Comparison of ENCODE assay signal across 26 cellular contexts in genomic region chr10:69400936-69401335, GRCh38. TPM values are rescaled to one million over a fixed set of nuclear protein-coding genes. Genes with fewer than 3 reads are reported as not detected.
"Had no signal": no experiment of that assay in that cellular context is flagged by ENCODE, and none has a peak within 500 bp of the region (broad histone marks: within the 10 kb centered on the region; RNA-seq: fewer than 3 reads in every experiment).

No MANE protein-coding gene starts in this region.

- H3K27me3 ChIP-seq: dorsolateral prefrontal cortex, gastrocnemius medialis, heart left ventricle, hepatocyte, neural progenitor cell, sigmoid colon, suprapubic skin, thyroid gland had no signal

- H3K27ac Mint-ChIP-seq: memory B cell; natural killer cell treated with Interleukin-12 subunit alpha and Interleukin-12 subunit beta and Interleukin-15 and Interleukin-18, amount 100 ng/mL, for 72 hours; neural progenitor cell; stimulated activated naive B cell treated with anti-CD40 and anti-IgM and Interleukin-4, amounts not matched to agents 10 μg/mL and 1 μg/mL and 100 μg/mL, for 72 hours; stimulated activated naive CD8-positive, alpha-beta T cell treated with anti-CD3 and anti-CD28 coated beads, Interleukin-15, Interleukin-2, amounts not matched to agents 100 ng/mL and 50 ng/mL, for 24 hours; type B pancreatic cell had no signal

- H3K9me3 ChIP-seq: gastrocnemius medialis, heart left ventricle, psoas muscle, sigmoid colon, suprapubic skin, thyroid gland had no signal

- H3K27me3 Mint-ChIP-seq: memory B cell; naive B cell; natural killer cell treated with Interleukin-12 subunit alpha and Interleukin-12 subunit beta and Interleukin-15 and Interleukin-18, amount 100 ng/mL, for 72 hours; stimulated activated naive B cell treated with anti-CD40 and anti-IgM and Interleukin-4, amounts not matched to agents 10 μg/mL and 1 μg/mL and 100 μg/mL, for 72 hours; stimulated activated naive CD8-positive, alpha-beta T cell treated with anti-CD3 and anti-CD28 coated beads, Interleukin-15, Interleukin-2, amounts not matched to agents 100 ng/mL and 50 ng/mL, for 24 hours; type B pancreatic cell had no signal

- H3K36me3 ChIP-seq: neural progenitor cell had no signal

- ATAC-seq: gastrocnemius medialis; heart left ventricle; left lobe of liver; natural killer cell treated with Interleukin-12 subunit alpha and Interleukin-12 subunit beta and Interleukin-15 and Interleukin-18, amount 100 ng/mL, for 72 hours; psoas muscle; right cardiac atrium; stimulated activated naive B cell treated with anti-CD40 and anti-IgM and Interleukin-4, amounts not matched to agents 10 μg/mL and 1 μg/mL and 100 μg/mL, for 72 hours had no signal

- DNase-seq: cerebellar nuclear complex; effector CD4-positive, alpha-beta T cell; foreskin fibroblast; gastrocnemius medialis; kidney; naive B cell; sigmoid colon; stimulated activated CD4-positive, alpha-beta T cell treated with anti-CD3 and anti-CD28 coated beads, Interleukin-4, amount 100 ng/mL, for 4 hours; stimulated activated naive B cell treated with anti-CD40 and anti-IgM and Interleukin-4, amounts not matched to agents 10 μg/mL and 1 μg/mL and 100 μg/mL, for 72 hours; thyroid gland had no signal

- H3K36me3 Mint-ChIP-seq: natural killer cell treated with Interleukin-12 subunit alpha and Interleukin-12 subunit beta and Interleukin-15 and Interleukin-18, amount 100 ng/mL, for 72 hours had no signal

- H3K9me3 Mint-ChIP-seq: memory B cell; naive B cell; natural killer cell treated with Interleukin-12 subunit alpha and Interleukin-12 subunit beta and Interleukin-15 and Interleukin-18, amount 100 ng/mL, for 72 hours; neural progenitor cell; stimulated activated naive B cell treated with anti-CD40 and anti-IgM and Interleukin-4, amounts not matched to agents 10 μg/mL and 1 μg/mL and 100 μg/mL, for 72 hours; stimulated activated naive CD8-positive, alpha-beta T cell treated with anti-CD3 and anti-CD28 coated beads, Interleukin-15, Interleukin-2, amounts not matched to agents 100 ng/mL and 50 ng/mL, for 24 hours; type B pancreatic cell had no signal

- H3K4me1 ChIP-seq: gastrocnemius medialis, neural progenitor cell had no signal

- H3K9ac ChIP-seq: neural progenitor cell had no signal

- H3K27ac ChIP-seq: gastrocnemius medialis, hepatocyte, neural progenitor cell, psoas muscle, suprapubic skin, thyroid gland had no signal

- H3K4me3 Mint-ChIP-seq: memory B cell; naive B cell; natural killer cell treated with Interleukin-12 subunit alpha and Interleukin-12 subunit beta and Interleukin-15 and Interleukin-18, amount 100 ng/mL, for 72 hours; neural progenitor cell; stimulated activated naive B cell treated with anti-CD40 and anti-IgM and Interleukin-4, amounts not matched to agents 10 μg/mL and 1 μg/mL and 100 μg/mL, for 72 hours; stimulated activated naive CD8-positive, alpha-beta T cell treated with anti-CD3 and anti-CD28 coated beads, Interleukin-15, Interleukin-2, amounts not matched to agents 100 ng/mL and 50 ng/mL, for 24 hours; type B pancreatic cell had no signal

- H3K4me3 ChIP-seq: dorsolateral prefrontal cortex, gastrocnemius medialis, heart left ventricle, hepatocyte, lung, neural progenitor cell, psoas muscle, sigmoid colon, suprapubic skin, thyroid gland had no signal

- H3K4me1 Mint-ChIP-seq: memory B cell; naive B cell; stimulated activated naive B cell treated with anti-CD40 and anti-IgM and Interleukin-4, amounts not matched to agents 10 μg/mL and 1 μg/mL and 100 μg/mL, for 72 hours had no signal

RNA-seq across cellular contexts. Expression of gene TACR2, which starts 15.8 kb away (rescaled TPM):
- total RNA-seq: left lobe of liver; mononuclear cell; natural killer cell treated with Interleukin-12 subunit alpha and Interleukin-12 subunit beta and Interleukin-15 and Interleukin-18, amount 100 ng/mL, for 72 hours; osteocyte; skeletal muscle tissue; thyroid gland had no signal
